Comparison of ENCODE assay signal across 38 cellular contexts in the genomic region with DNA sequence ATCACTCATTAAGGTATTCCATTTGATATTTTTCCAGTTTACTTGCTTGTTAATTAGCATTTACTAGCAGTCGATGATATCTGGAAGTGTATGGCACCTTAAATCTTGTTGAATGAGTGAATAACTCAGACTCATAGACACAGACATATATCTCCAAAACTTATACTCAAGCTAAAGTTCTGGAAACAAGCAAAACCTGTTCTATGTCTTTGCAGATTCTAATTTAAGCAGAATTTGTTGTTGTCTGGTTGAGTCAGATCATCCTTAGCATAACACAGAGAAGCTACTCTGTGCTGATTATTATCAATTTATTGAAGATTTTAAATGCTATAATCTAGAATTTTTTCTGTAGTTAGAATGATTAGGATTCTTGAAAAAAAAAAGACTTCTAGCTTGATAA.
"Had no signal": no experiment of that assay in that cellular context is flagged by ENCODE, and none has a peak within 500 bp of the region (broad histone marks: within the 10 kb centered on the region; RNA-seq: fewer than 3 reads in every experiment).

No MANE protein-coding gene starts in this region.

- H3K27ac ChIP-seq: adrenal gland, body of pancreas, brain microvascular endothelial cell, breast epithelium, cardiac muscle cell, VCaP had no signal

- H3K27me3 ChIP-seq: adrenal gland, body of pancreas, brain microvascular endothelial cell, breast epithelium, cardiac muscle cell had no signal

- H3K4me1 ChIP-seq: adrenal gland, body of pancreas, breast epithelium had no signal

- FAIRE-seq: astrocyte, TTC549 had no signal

- H3K4me1 Mint-ChIP-seq: activated B cell treated with CpG ODN at 0.5 μM for 24 hours had no signal

- H3K36me3 Mint-ChIP-seq: activated CD4-positive, alpha-beta memory T cell treated with anti-CD3 and anti-CD28 coated beads for 36 hours; activated naive CD4-positive, alpha-beta T cell treated with anti-CD3 and anti-CD28 coated beads, Interleukin-2, amount 50 U/mL, for 72 hours; activated naive CD8-positive, alpha-beta T cell treated with anti-CD3 and anti-CD28 coated beads for 36 hours had no signal

- H3K27me3 Mint-ChIP-seq: activated CD4-positive, alpha-beta memory T cell treated with anti-CD3 and anti-CD28 coated beads for 36 hours; activated CD8-positive, alpha-beta T cell treated with anti-CD3 and anti-CD28 coated beads for 36 hours; activated naive CD8-positive, alpha-beta T cell treated with anti-CD3 and anti-CD28 coated beads for 36 hours; activated T-helper 17 cell treated with anti-CD3 and anti-CD28 coated beads, Interleukin-2, amount 50 U/mL, for 72 hours had no signal

- H3K27ac Mint-ChIP-seq: activated B cell treated with CpG ODN at 0.5 μM for 24 hours; activated CD4-positive, alpha-beta memory T cell treated with anti-CD3 and anti-CD28 coated beads for 36 hours; activated CD4-positive, alpha-beta T cell treated with anti-CD3 and anti-CD28 coated beads, Interleukin-2, amount 10 ng/mL, durations not matched to agents 24 days and 14 days; activated CD8-positive, alpha-beta T cell treated with anti-CD3 and anti-CD28 coated beads for 36 hours; activated naive CD4-positive, alpha-beta T cell treated with anti-CD3 and anti-CD28 coated beads for 36 hours; activated naive CD4-positive, alpha-beta T cell treated with anti-CD3 and anti-CD28 coated beads, Interleukin-2, amount 50 U/mL, for 72 hours; activated naive CD8-positive, alpha-beta T cell treated with anti-CD3 and anti-CD28 coated beads for 36 hours; activated T-cell treated with anti-CD3 and anti-CD28 coated beads, Interleukin-2, amount 50 U/mL, for 72 hours; activated T-helper 1 cell treated with anti-CD3 and anti-CD28 coated beads, Interleukin-12 subunit alpha, Interleukin-12 subunit beta, Interleukin-2, Interleukin-4 antibody, amounts not matched to agents 30 ng/mL and 10 ng/mL and 1 ng/mL, durations not matched to agents 14 hours and 24 hours and 36 hours; activated T-helper 17 cell treated with anti-CD3 and anti-CD28 coated beads, Interleukin-2, amount 50 U/mL, for 72 hours; T-helper 1 cell treated with Interleukin-12 subunit alpha and Interleukin-12 subunit beta and Interleukin-4 antibody, amounts not matched to agents 30 μg/mL and 1 μg/mL, for 36 hours; T-helper 2 cell treated with Interferon-gamma antibody and Interleukin-4, amounts not matched to agents 5 μg/mL and 100 μg/mL, for 36 hours had no signal

- H3K4me3 Mint-ChIP-seq: activated B cell treated with CpG ODN at 0.5 μM for 24 hours; activated CD4-positive, alpha-beta memory T cell treated with anti-CD3 and anti-CD28 coated beads for 36 hours; activated CD4-positive, alpha-beta T cell treated with anti-CD3 and anti-CD28 coated beads, Interleukin-2, amount 10 ng/mL, durations not matched to agents 24 days and 14 days; activated CD8-positive, alpha-beta T cell treated with anti-CD3 and anti-CD28 coated beads for 36 hours; activated naive CD4-positive, alpha-beta T cell treated with anti-CD3 and anti-CD28 coated beads for 36 hours; activated naive CD8-positive, alpha-beta T cell treated with anti-CD3 and anti-CD28 coated beads for 36 hours; activated T-cell treated with anti-CD3 and anti-CD28 coated beads, Interleukin-2, amount 50 U/mL, for 4 hours; activated T-cell treated with anti-CD3 and anti-CD28 coated beads, Interleukin-2, amount 50 U/mL, for 72 hours; activated T-helper 1 cell treated with anti-CD3 and anti-CD28 coated beads, Interleukin-12 subunit alpha, Interleukin-12 subunit beta, Interleukin-2, Interleukin-4 antibody, amounts not matched to agents 30 ng/mL and 10 ng/mL and 1 ng/mL, durations not matched to agents 14 hours and 24 hours and 36 hours; activated T-helper 17 cell treated with anti-CD3 and anti-CD28 coated beads, Interleukin-2, amount 50 U/mL, for 72 hours; T-helper 1 cell treated with Interleukin-12 subunit alpha and Interleukin-12 subunit beta and Interleukin-4 antibody, amounts not matched to agents 30 μg/mL and 1 μg/mL, for 36 hours; T-helper 2 cell treated with Interferon-gamma antibody and Interleukin-4, amounts not matched to agents 5 μg/mL and 100 μg/mL, for 36 hours had no signal

- H3K9me3 Mint-ChIP-seq: activated B cell treated with CpG ODN at 0.5 μM for 24 hours; activated CD4-positive, alpha-beta memory T cell treated with anti-CD3 and anti-CD28 coated beads for 36 hours; activated CD4-positive, alpha-beta T cell treated with anti-CD3 and anti-CD28 coated beads, Interleukin-2, amount 10 ng/mL, durations not matched to agents 24 days and 14 days; activated CD8-positive, alpha-beta T cell treated with anti-CD3 and anti-CD28 coated beads for 36 hours; activated naive CD4-positive, alpha-beta T cell treated with anti-CD3 and anti-CD28 coated beads for 36 hours; activated naive CD4-positive, alpha-beta T cell treated with anti-CD3 and anti-CD28 coated beads, Interleukin-2, amount 50 U/mL, for 72 hours; activated naive CD8-positive, alpha-beta T cell treated with anti-CD3 and anti-CD28 coated beads for 36 hours; activated T-cell treated with anti-CD3 and anti-CD28 coated beads, Interleukin-2, amount 50 U/mL, for 4 hours; activated T-cell treated with anti-CD3 and anti-CD28 coated beads, Interleukin-2, amount 50 U/mL, for 72 hours; activated T-helper 1 cell treated with anti-CD3 and anti-CD28 coated beads, Interleukin-12 subunit alpha, Interleukin-12 subunit beta, Interleukin-2, Interleukin-4 antibody, amounts not matched to agents 30 ng/mL and 10 ng/mL and 1 ng/mL, durations not matched to agents 14 hours and 24 hours and 36 hours; activated T-helper 17 cell treated with anti-CD3 and anti-CD28 coated beads, Interleukin-2, amount 50 U/mL, for 72 hours; T-helper 1 cell treated with Interleukin-12 subunit alpha and Interleukin-12 subunit beta and Interleukin-4 antibody, amounts not matched to agents 30 μg/mL and 1 μg/mL, for 36 hours; T-helper 2 cell treated with Interferon-gamma antibody and Interleukin-4, amounts not matched to agents 5 μg/mL and 100 μg/mL, for 36 hours had no signal

- DNase-seq: activated B cell treated with CpG ODN at 0.5 μM for 24 hours; activated CD4-positive, alpha-beta memory T cell treated with anti-CD3 and anti-CD28 coated beads for 36 hours; activated CD4-positive, alpha-beta T cell treated with anti-CD3 and anti-CD28 coated beads for 4 hours; activated CD4-positive, alpha-beta T cell treated with anti-CD3 and anti-CD28 coated beads, Interleukin-2, amount 10 ng/mL, durations not matched to agents 24 days and 14 days; activated CD4-positive, alpha-beta T cell treated with anti-CD3 and anti-CD28 coated beads, Interleukin-2, amount 50 U/mL, for 1 hour; activated CD4-positive, alpha-beta T cell treated with anti-CD3 and anti-CD28 coated beads, Interleukin-2, amount 50 U/mL, for 4 hours; activated CD4-positive, CD25-positive, alpha-beta regulatory T cell treated with anti-CD3 and anti-CD28 coated beads, Interleukin-2, amount 50 U/mL, for 72 hours; activated CD8-positive, alpha-beta memory T cell treated with anti-CD3 and anti-CD28 coated beads, Interleukin-2, amount 50 U/mL, for 4 hours; activated CD8-positive, alpha-beta T cell treated with anti-CD3 and anti-CD28 coated beads for 36 hours; activated effector memory CD4-positive, alpha-beta T cell treated with anti-CD3 and anti-CD28 coated beads, Interleukin-2, amount 50 U/mL, for 16 hours; activated gamma-delta T cell treated with Interleukin-2 at 50 U/mL for 16 hours; activated naive CD4-positive, alpha-beta T cell; activated naive CD4-positive, alpha-beta T cell treated with anti-CD3 and anti-CD28 coated beads for 36 hours; activated naive CD4-positive, alpha-beta T cell treated with anti-CD3 and anti-CD28 coated beads, Interleukin-2, amount 50 U/mL, for 16 hours; activated naive CD8-positive, alpha-beta T cell treated with anti-CD3 and anti-CD28 coated beads for 36 hours; activated T-cell treated with anti-CD3 and anti-CD28 coated beads for 4 hours; activated T-cell treated with anti-CD3 and anti-CD28 coated beads, Interleukin-2, amount 50 U/mL, for 1 hour; activated T-cell treated with anti-CD3 and anti-CD28 coated beads, Interleukin-2, amount 50 U/mL, for 4 hours; activated T-cell treated with anti-CD3 and anti-CD28 coated beads, Interleukin-2, amount 50 U/mL, for 72 hours; adrenal gland; amniotic stem cell; aorta; body of pancreas; brain microvascular endothelial cell; caudate nucleus; T-helper 1 cell; T-helper 2 cell; T-helper 9 cell had no signal

- ATAC-seq: activated CD8-positive, alpha-beta T cell treated with anti-CD3 and anti-CD28 coated beads for 36 hours; activated naive CD4-positive, alpha-beta T cell treated with anti-CD3 and anti-CD28 coated beads, Interleukin-2, amount 50 U/mL, for 72 hours; activated T-cell treated with anti-CD3 and anti-CD28 coated beads, Interleukin-2, amount 50 U/mL, for 4 hours; activated T-cell treated with anti-CD3 and anti-CD28 coated beads, Interleukin-2, amount 50 U/mL, for 72 hours; activated T-helper 17 cell treated with anti-CD3 and anti-CD28 coated beads, Interleukin-2, amount 50 U/mL, for 72 hours had no signal

- H3K36me3 ChIP-seq: adrenal gland, brain microvascular endothelial cell, breast epithelium, cardiac muscle cell had no signal

- H3K4me3 ChIP-seq: adrenal gland, body of pancreas, breast epithelium, cardiac muscle cell had no signal

- H3K9me3 ChIP-seq: adrenal gland, body of pancreas, breast epithelium had no signal
